Comparison of ENCODE assay signal across 8 cellular contexts in the genomic region with DNA sequence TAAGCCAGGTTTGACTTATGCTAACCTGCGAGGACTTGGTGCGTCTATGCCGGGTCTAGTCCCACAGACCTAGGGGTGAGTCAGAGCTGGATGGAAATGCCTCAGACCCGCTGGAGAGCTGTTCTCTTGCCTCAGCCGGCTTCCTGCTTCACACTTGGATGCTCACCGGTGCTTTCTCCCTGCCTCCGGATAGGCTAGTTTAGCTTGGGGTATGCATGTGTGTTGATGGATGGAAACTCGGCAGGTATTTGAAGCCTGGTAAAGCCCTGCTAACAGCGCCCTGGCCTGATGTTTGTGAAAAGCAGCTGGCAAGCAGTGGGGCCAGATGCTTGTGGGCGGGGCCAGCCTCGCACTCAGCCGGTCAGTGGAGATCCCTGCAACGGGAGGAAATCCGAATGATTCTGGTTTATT. TPM values are rescaled to one million over a fixed set of nuclear protein-coding genes. Genes with fewer than 3 reads are reported as not detected.
A peak's percentile ranks its signal among the peaks of the same experiment; 100 is the strongest.
DNase-seq lines count a peak whose midpoint lies in the region; ATAC-seq and TF ChIP-seq lines count a peak whose summit lies in the region.

No MANE protein-coding gene starts in this region.

- H3K27me3 ChIP-seq in SJCRH30: no peaks in the 10 kb centered on the region

- peaks cover 53% of the 10 kb centered on the region for H3K4me1 ChIP-seq in SJCRH30

- TF ChIP-seq CTCF in AG04449 (IDR thresholded peaks at IDR 0.05; ENCODE audit: insufficient read depth, low read length, missing control alignments): no peak

- H3K9me3 ChIP-seq in SJCRH30 (replicated peaks): no peaks in the 10 kb centered on the region

- DNase-seq in AG04449 (ENCODE audit: low read depth, low spot score) (peak; percentile 49), SJCRH30 (peak; percentile 66 to 72), fibroblast of gingiva (ENCODE audit: low read depth) (peak; percentile 54), myocyte (ENCODE audit: low read depth) (peak; percentile 64), germinal center (ENCODE audit: low spot score) (no peak)

- H3K27ac ChIP-seq in SJCRH30: no peak overlapping the region

- peaks cover 28% of the 10 kb centered on the region for H3K36me3 ChIP-seq in SJCRH30

- POLR2A ChIA-PET in AG04449 (lab: Yijun Ruan, JAX): interaction anchor here (0.5 to 0.6 kb wide), 2 partner anchors 24 to 1139 kb away, joined by 3 read pairs; no protein-coding TSS in a partner anchor

- H3K4me3 ChIP-seq in AG04449 (ENCODE audit: low read depth, low read length) (peak overlapping the region; percentile 13; the same call in 1 of the 2 replicates), SJCRH30 (no peak overlapping the region)

- CTCF ChIA-PET in AG04449 (lab: Yijun Ruan, JAX): interaction anchor here (1.3 to 2.3 kb wide), 3 partner anchors 10 to 15 kb away, joined by 4 to 6 read pairs (median 5); no protein-coding TSS in a partner anchor

- ATAC-seq in GM21529 (IDR thresholded peaks at IDR 0.05; ENCODE audit: unreplicated experiment) (peak; percentile 76), HG02973 (IDR thresholded peaks at IDR 0.05; ENCODE audit: unreplicated experiment) (no peak), HG02678 (IDR thresholded peaks at IDR 0.05; ENCODE audit: unreplicated experiment) (no peak)

RNA-seq across cellular contexts. Expression of gene PRRC2B, which starts 29.3 kb away (rescaled TPM):
- 173 and 185 TPM in 2 replicates for total RNA-seq in SJCRH30 (2014; rRNA removed; shearing (Covaris generic))
- 83.5 and 84.8 TPM in 2 replicates for total RNA-seq in myocyte
- 91.1 TPM for polyA plus RNA-seq in myocyte (2012)
